Comparison of ENCODE assay signal across 8 cellular contexts in the genomic region with DNA sequence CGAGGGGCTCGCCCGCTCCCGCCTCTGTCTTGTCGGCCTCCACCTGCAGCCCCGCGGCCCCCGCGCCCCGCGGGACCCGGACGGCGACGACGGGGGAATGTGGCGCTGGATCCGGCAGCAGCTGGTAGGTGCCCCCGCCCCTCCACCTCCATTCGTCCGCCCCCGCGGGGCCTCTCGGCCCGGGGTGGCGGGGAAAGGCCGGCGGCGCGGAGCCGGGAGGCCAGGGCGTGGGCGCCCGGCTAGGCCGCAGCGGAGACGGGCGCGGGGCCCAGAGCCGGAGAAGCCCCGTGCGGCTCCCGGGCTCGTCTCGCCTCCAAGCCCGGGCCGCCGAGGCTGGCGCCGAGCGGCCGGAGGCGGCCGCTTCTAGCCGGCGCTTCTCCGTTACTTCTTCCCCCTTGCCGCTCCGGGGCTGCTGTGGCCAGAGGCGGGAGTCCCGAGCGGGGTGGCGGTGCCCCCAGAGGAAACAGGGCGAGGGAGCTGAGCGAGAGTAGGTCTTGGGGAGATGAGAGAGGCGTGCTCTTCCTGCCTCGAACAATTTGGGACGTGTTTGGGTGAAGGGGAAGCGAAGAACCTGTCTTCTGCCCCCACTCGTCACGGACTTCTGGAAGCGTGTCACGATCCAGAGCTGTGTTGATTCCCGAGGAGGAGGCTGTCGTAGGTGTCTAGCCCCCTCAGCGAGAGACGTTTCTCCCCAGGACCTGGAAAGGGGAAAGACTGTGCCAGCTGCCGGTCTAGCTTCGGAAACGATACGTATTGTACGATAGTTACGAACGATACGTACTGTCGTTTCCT. TPM values are rescaled to one million over a fixed set of nuclear protein-coding genes. Genes with fewer than 3 reads are reported as not detected.
DNase-seq lines count a peak whose midpoint lies in the region; ATAC-seq and TF ChIP-seq lines count a peak whose summit lies in the region.

No MANE protein-coding gene starts in this region.

- peak overlapping the region; percentile 94 for H3K4me3 Mint-ChIP-seq in activated T-helper 1 cell treated with anti-CD3 and anti-CD28 coated beads, Interleukin-12 subunit alpha, Interleukin-12 subunit beta, Interleukin-2, Interleukin-4 antibody, amounts not matched to agents 30 ng/mL and 10 ng/mL and 1 ng/mL, durations not matched to agents 14 hours and 24 hours and 36 hours

- no peaks in the 10 kb centered on the region for H3F3A ChIP-seq in neural cell (ENCODE audit: insufficient read depth, low read length, poor library complexity, severe bottlenecking)

- peaks cover 36% of the 10 kb centered on the region for H3K4me1 Mint-ChIP-seq in activated T-helper 1 cell treated with anti-CD3 and anti-CD28 coated beads, Interleukin-12 subunit alpha, Interleukin-12 subunit beta, Interleukin-2, Interleukin-4 antibody, amounts not matched to agents 30 ng/mL and 10 ng/mL and 1 ng/mL, durations not matched to agents 14 hours and 24 hours and 36 hours (ENCODE audit: low read depth)

- H3K27ac Mint-ChIP-seq in activated T-helper 1 cell treated with anti-CD3 and anti-CD28 coated beads, Interleukin-12 subunit alpha, Interleukin-12 subunit beta, Interleukin-2, Interleukin-4 antibody, amounts not matched to agents 30 ng/mL and 10 ng/mL and 1 ng/mL, durations not matched to agents 14 hours and 24 hours and 36 hours: peak overlapping the region; percentile 95

- H3K9ac ChIP-seq in neural cell (ENCODE audit: low read length): peak overlapping the region; percentile 77

- H3K4me3 ChIP-seq in OCI-LY7 (ENCODE audit: low read depth, low read length, poor library complexity, severe bottlenecking) (peak overlapping the region; percentile 86), fibroblast of pulmonary artery (replicated peaks; ENCODE audit: low read depth, low read length) (peak overlapping the region; percentile 83), neural cell (ENCODE audit: low read length) (peak overlapping the region; percentile 87)

- peaks cover 29% of the 10 kb centered on the region for H3K4me1 ChIP-seq in OCI-LY7 (ENCODE audit: insufficient read depth, low read length, poor library complexity, severe bottlenecking)

- H2AFZ ChIP-seq in OCI-LY7 (ENCODE audit: low read length) (peak overlapping the region; percentile 23; the same call in 1 of the 2 replicates), neural cell (ENCODE audit: low read depth, low read length) (peak overlapping the region; percentile 42)

- H3K36me3 ChIP-seq in OCI-LY7 (ENCODE audit: insufficient read depth, low read length) (0 out of 2 replicates have a peak, but pooled peaks cover 4% of the 10 kb centered on the region), neural cell (ENCODE audit: insufficient read depth, low read length) (no peaks in the 10 kb centered on the region)

- H4K20me1 ChIP-seq in OCI-LY7 (ENCODE audit: insufficient read depth, low read length) (0 out of 2 replicates have a peak, but pooled peaks cover 6% of the 10 kb centered on the region), neural cell (ENCODE audit: insufficient read depth) (no peaks in the 10 kb centered on the region)

- CTCF ChIA-PET in OCI-LY7 (lab: Charles Lee; ENCODE audit: unreplicated experiment): no interaction called here

- no peaks in the 10 kb centered on the region for H3K27me3 Mint-ChIP-seq in activated T-helper 1 cell treated with anti-CD3 and anti-CD28 coated beads, Interleukin-12 subunit alpha, Interleukin-12 subunit beta, Interleukin-2, Interleukin-4 antibody, amounts not matched to agents 30 ng/mL and 10 ng/mL and 1 ng/mL, durations not matched to agents 14 hours and 24 hours and 36 hours (ENCODE audit: insufficient read depth)

- TF ChIP-seq CTCF in OCI-LY7 (conservative IDR thresholded peaks at IDR 0.05; ENCODE audit: low read length): no peak
- TF ChIP-seq CTCF in fibroblast of pulmonary artery (IDR thresholded peaks at IDR 0.05; ENCODE audit: low read length, missing control alignments): no peak
- TF ChIP-seq CTCF in neural cell (IDR thresholded peaks at IDR 0.05; ENCODE audit: poor library complexity, severe bottlenecking): no peak

- intact Hi-C loops in OCI-LY7 (cut with micrococcal nuclease; ENCODE audit: unreplicated experiment): loop anchor here (2.0 to 10.0 kb wide), 3 partner anchors 79 to 1879 kb away; partner anchors contain the start of gene FXR1
- intact Hi-C loops in activated T-helper 1 cell treated with anti-CD3 and anti-CD28 coated beads, Interleukin-12 subunit alpha, Interleukin-12 subunit beta, Interleukin-2, Interleukin-4 antibody, amounts not matched to agents 30 ng/mL and 10 ng/mL and 1 ng/mL, durations not matched to agents 14 hours and 24 hours and 36 hours (cut with micrococcal nuclease): loop anchor here (1.0 to 10.0 kb wide), 9 partner anchors 43 to 1881 kb away; partner anchors contain the start of genes DCUN1D1, DNAJC19, FXR1 and LAMP3

- POLR2A ChIA-PET in OCI-LY7 (lab: Charles Lee): interaction anchor here (0.6 to 2.2 kb wide), 6 partner anchors 21 to 634 kb away, joined by 3 to 10 read pairs (median 3); no protein-coding TSS in a partner anchor

- H3K9me3 ChIP-seq in OCI-LY7 (ENCODE audit: low read length) (peaks cover 4% of the 10 kb centered on the region; the same call in 1 of the 2 replicates), neural cell (ENCODE audit: low read length) (no peaks in the 10 kb centered on the region)

- no TSS peak for BruUV-seq in OCI-LY7 (replicated peaks; lab: Mats Ljungman, UMichigan)

- DNase-seq in AML-193 (lab: John Stamatoyannopoulos, UW): peak; percentile 45 to 56
- DNase-seq in OCI-LY7 (ENCODE audit: low spot score): peak; percentile 70
- DNase-seq in activated T-helper 1 cell treated with anti-CD3 and anti-CD28 coated beads, Interleukin-12 subunit alpha, Interleukin-12 subunit beta, Interleukin-2, Interleukin-4 antibody, amounts not matched to agents 30 ng/mL and 10 ng/mL and 1 ng/mL, durations not matched to agents 14 hours and 24 hours and 36 hours (ENCODE audit: low spot score): peak; percentile 34
- DNase-seq in fibroblast of pulmonary artery (ENCODE audit: low read depth): peak; percentile 39
- DNase-seq in superior temporal gyrus (ENCODE audit: extremely low spot score): peak; percentile 59

- no peaks in the 10 kb centered on the region for H3K27me3 ChIP-seq in neural cell (ENCODE audit: insufficient read depth, low read depth, low read length)

- H3K27ac ChIP-seq in OCI-LY7 (ENCODE audit: low read depth, low read length, poor library complexity, severe bottlenecking) (peak overlapping the region; percentile 72), neural cell (ENCODE audit: low read length) (no peak overlapping the region)

- no peak for TF ChIP-seq RAD21 in neural cell (conservative IDR thresholded peaks at IDR 0.05)

- peaks cover 9% of the 10 kb centered on the region for H3K36me3 Mint-ChIP-seq in activated T-helper 1 cell treated with anti-CD3 and anti-CD28 coated beads, Interleukin-12 subunit alpha, Interleukin-12 subunit beta, Interleukin-2, Interleukin-4 antibody, amounts not matched to agents 30 ng/mL and 10 ng/mL and 1 ng/mL, durations not matched to agents 14 hours and 24 hours and 36 hours (ENCODE audit: low read depth)

- H3K9me2 ChIP-seq in OCI-LY7 (ENCODE audit: insufficient read depth, low read length): no peaks in the 10 kb centered on the region
- no peaks in the 10 kb centered on the region for H3K9me2 ChIP-seq in neural cell (ENCODE audit: insufficient read depth, low read length)

- H3K79me2 ChIP-seq in OCI-LY7 (ENCODE audit: insufficient read depth, low read depth, low read length) (peaks cover 50% of the 10 kb centered on the region), neural cell (replicated peaks; ENCODE audit: insufficient read depth, low read length) (peaks cover 35% of the 10 kb centered on the region)

- H3K4me2 ChIP-seq in OCI-LY7 (ENCODE audit: low read length) (peak overlapping the region; percentile 87), neural cell (ENCODE audit: low read length) (peak overlapping the region; percentile 75)

- ATAC-seq in GM18909 (IDR thresholded peaks at IDR 0.05; ENCODE audit: poor library complexity, unreplicated experiment) (peak; percentile 38), HG03135 (IDR thresholded peaks at IDR 0.05; ENCODE audit: unreplicated experiment) (peak; percentile 32)

- H3K9me3 Mint-ChIP-seq in activated T-helper 1 cell treated with anti-CD3 and anti-CD28 coated beads, Interleukin-12 subunit alpha, Interleukin-12 subunit beta, Interleukin-2, Interleukin-4 antibody, amounts not matched to agents 30 ng/mL and 10 ng/mL and 1 ng/mL, durations not matched to agents 14 hours and 24 hours and 36 hours: no peaks in the 10 kb centered on the region

- no peak for TF ChIP-seq EP300 in neural cell (conservative IDR thresholded peaks at IDR 0.05; ENCODE audit: poor library complexity, severe bottlenecking)

TF ChIP-seq in neural cell, 6 proteins besides CTCF, POLR2A, EP300 and RAD21:
- no peak for TF ChIP-seq SMC3 (conservative IDR thresholded peaks at IDR 0.05; ENCODE audit: poor library complexity)
- TF ChIP-seq MXI1 (conservative IDR thresholded peaks at IDR 0.05; ENCODE audit: poor library complexity, severe bottlenecking): peak; percentile 55

RNA-seq across cellular contexts. Expression of gene ATP11B, which starts 0.6 kb away (rescaled TPM):
- 55.6 and 58.6 TPM in 2 replicates for total RNA-seq in OCI-LY7 (2014; rRNA removed; shearing (Covaris generic))
- total RNA-seq in OCI-LY7 (2022): 87.9 and 92.0 TPM in 2 replicates
- total RNA-seq in activated T-helper 1 cell treated with anti-CD3 and anti-CD28 coated beads, Interleukin-12 subunit alpha, Interleukin-12 subunit beta, Interleukin-2, Interleukin-4 antibody, amounts not matched to agents 30 ng/mL and 10 ng/mL and 1 ng/mL, durations not matched to agents 14 hours and 24 hours and 36 hours: 92.3 and 95.1 TPM in 2 replicates
- 29.9 and 31.2 TPM in 2 replicates for polyA plus RNA-seq in neural cell
- polyA minus RNA-seq in neural cell: 97.4 and 119 TPM in 2 replicates
